13 cellular contexts compared by ENCODE assay signal in genomic region chr1:12204754-12205658, GRCh38. TPM values are rescaled to one million over a fixed set of nuclear protein-coding genes. Genes with fewer than 3 reads are reported as not detected.
DNase-seq lines count a peak whose midpoint lies in the region; ATAC-seq and TF ChIP-seq lines count a peak whose summit lies in the region.
"Had no signal": no experiment of that assay in that cellular context is flagged by ENCODE, and none has a peak within 500 bp of the region (broad histone marks: within the 10 kb centered on the region; RNA-seq: fewer than 3 reads in every experiment).

No MANE protein-coding gene starts in this region.

- peaks cover 13% of the 10 kb centered on the region for H3K36me3 Mint-ChIP-seq in activated naive CD4-positive, alpha-beta T cell treated with anti-CD3 and anti-CD28 coated beads, Interleukin-2, amount 50 U/mL, for 24 hours
- peaks cover 44% of the 10 kb centered on the region for H3K36me3 Mint-ChIP-seq in activated CD4-positive, alpha-beta memory T cell treated with anti-CD3 and anti-CD28 coated beads for 36 hours
- H3K36me3 Mint-ChIP-seq in glutamatergic neuron (ENCODE audit: unreplicated experiment): no peaks in the 10 kb centered on the region

- POLR2A ChIA-PET in activated CD4-positive, alpha-beta memory T cell treated with anti-CD3 and anti-CD28 coated beads for 36 hours (lab: Charles Lee): interaction anchor here (0.6 to 1.3 kb wide), 4 partner anchors 26 to 386 kb away, joined by 3 to 6 read pairs (median 4); no protein-coding TSS in a partner anchor

- intact Hi-C loops in activated CD4-positive, alpha-beta memory T cell treated with anti-CD3 and anti-CD28 coated beads for 36 hours (cut with micrococcal nuclease): loop anchor here (2.0 kb wide), 1 partner anchor 26 kb away; no protein-coding TSS in a partner anchor

- no peak for TF ChIP-seq CTCF in glutamatergic neuron (IDR thresholded peaks at IDR 0.05; ENCODE audit: partially characterized antibody, unreplicated experiment)

- no peak for ATAC-seq in stimulated activated naive CD8-positive, alpha-beta T cell treated with anti-CD3 and anti-CD28 coated beads, Interleukin-15, amount 100 ng/mL, for 72 hours
- ATAC-seq in GM19463 (IDR thresholded peaks at IDR 0.05; ENCODE audit: unreplicated experiment): no peak
- ATAC-seq: HCT116 had no signal

- H3K9me3 Mint-ChIP-seq in activated naive CD4-positive, alpha-beta T cell treated with anti-CD3 and anti-CD28 coated beads, Interleukin-2, amount 50 U/mL, for 24 hours: no peaks in the 10 kb centered on the region
- no peaks in the 10 kb centered on the region for H3K9me3 Mint-ChIP-seq in activated CD4-positive, alpha-beta memory T cell treated with anti-CD3 and anti-CD28 coated beads for 36 hours
- H3K9me3 Mint-ChIP-seq in glutamatergic neuron (ENCODE audit: unreplicated experiment): peaks cover 2% of the 10 kb centered on the region
- no peaks in the 10 kb centered on the region for H3K9me3 Mint-ChIP-seq in stimulated activated naive CD8-positive, alpha-beta T cell treated with anti-CD3 and anti-CD28 coated beads, Interleukin-15, amount 100 ng/mL, for 72 hours

- no peak for DNase-seq in activated naive CD4-positive, alpha-beta T cell treated with Interleukin-2 at 50 U/mL for 16 hours
- no peak for DNase-seq in activated CD4-positive, alpha-beta memory T cell treated with anti-CD3 and anti-CD28 coated beads for 36 hours
- DNase-seq in glutamatergic neuron (no peak), HuH-7 (ENCODE audit: low spot score) (no peak), H4 (ENCODE audit: low spot score) (no peak)
- no peak for DNase-seq in stimulated activated naive CD8-positive, alpha-beta T cell treated with anti-CD3 and anti-CD28 coated beads, Interleukin-15, amount 100 ng/mL, for 72 hours
- DNase-seq: GF-D8, MG63, NCI-H187 treated with DMSO at 0.1 percent for 48 hours, sigmoid colon had no signal

- peaks cover 57% of the 10 kb centered on the region for H3K4me1 Mint-ChIP-seq in activated naive CD4-positive, alpha-beta T cell treated with anti-CD3 and anti-CD28 coated beads, Interleukin-2, amount 50 U/mL, for 24 hours
- H3K4me1 Mint-ChIP-seq in activated CD4-positive, alpha-beta memory T cell treated with anti-CD3 and anti-CD28 coated beads for 36 hours (ENCODE audit: low read depth): peaks cover 71% of the 10 kb centered on the region
- peaks cover 11% of the 10 kb centered on the region for H3K4me1 Mint-ChIP-seq in glutamatergic neuron (ENCODE audit: low read depth, unreplicated experiment)
- peaks cover 99% of the 10 kb centered on the region for H3K4me1 Mint-ChIP-seq in stimulated activated naive CD8-positive, alpha-beta T cell treated with anti-CD3 and anti-CD28 coated beads, Interleukin-15, amount 100 ng/mL, for 72 hours

- CTCF ChIA-PET in activated CD4-positive, alpha-beta memory T cell treated with anti-CD3 and anti-CD28 coated beads for 36 hours (lab: Charles Lee): interaction anchor here (0.6 to 13.7 kb wide), 3 partner anchors 24 to 83 kb away, joined by 3 to 369 read pairs (median 3); no protein-coding TSS in a partner anchor

- H3K27me3 Mint-ChIP-seq in activated naive CD4-positive, alpha-beta T cell treated with anti-CD3 and anti-CD28 coated beads, Interleukin-2, amount 50 U/mL, for 24 hours: no peaks in the 10 kb centered on the region
- no peaks in the 10 kb centered on the region for H3K27me3 Mint-ChIP-seq in activated CD4-positive, alpha-beta memory T cell treated with anti-CD3 and anti-CD28 coated beads for 36 hours
- H3K27me3 Mint-ChIP-seq in glutamatergic neuron (ENCODE audit: unreplicated experiment): peaks cover 2% of the 10 kb centered on the region
- H3K27me3 Mint-ChIP-seq in stimulated activated naive CD8-positive, alpha-beta T cell treated with anti-CD3 and anti-CD28 coated beads, Interleukin-15, amount 100 ng/mL, for 72 hours: no peaks in the 10 kb centered on the region

- H3K27ac Mint-ChIP-seq in activated naive CD4-positive, alpha-beta T cell treated with anti-CD3 and anti-CD28 coated beads, Interleukin-2, amount 50 U/mL, for 24 hours: peak overlapping the region; percentile 60
- H3K27ac Mint-ChIP-seq in activated CD4-positive, alpha-beta memory T cell treated with anti-CD3 and anti-CD28 coated beads for 36 hours: peak overlapping the region; percentile 81
- peak overlapping the region; percentile 59 for H3K27ac Mint-ChIP-seq in glutamatergic neuron (ENCODE audit: unreplicated experiment)
- H3K27ac Mint-ChIP-seq in stimulated activated naive CD8-positive, alpha-beta T cell treated with anti-CD3 and anti-CD28 coated beads, Interleukin-15, amount 100 ng/mL, for 72 hours: peak overlapping the region in 1 of 2 donors; percentile 99

- H3K4me3 Mint-ChIP-seq in activated naive CD4-positive, alpha-beta T cell treated with anti-CD3 and anti-CD28 coated beads, Interleukin-2, amount 50 U/mL, for 24 hours: no peak overlapping the region
- H3K4me3 Mint-ChIP-seq in activated CD4-positive, alpha-beta memory T cell treated with anti-CD3 and anti-CD28 coated beads for 36 hours: no peak overlapping the region
- H3K4me3 Mint-ChIP-seq in glutamatergic neuron (ENCODE audit: unreplicated experiment): no peak overlapping the region
- peak overlapping the region; percentile 52 to 56 for H3K4me3 Mint-ChIP-seq in stimulated activated naive CD8-positive, alpha-beta T cell treated with anti-CD3 and anti-CD28 coated beads, Interleukin-15, amount 100 ng/mL, for 72 hours

RNA-seq across cellular contexts. Expression of gene VPS13D, which starts 24.8 kb away (rescaled TPM):
- 10 to 100 TPM; 25.0 to 25.4 TPM for total RNA-seq in activated CD4-positive, alpha-beta memory T cell treated with anti-CD3 and anti-CD28 coated beads for 36 hours
- total RNA-seq in glutamatergic neuron (ENCODE audit: unreplicated experiment): 32.8 TPM
- total RNA-seq in H4 (2014; rRNA removed; shearing (Covaris generic)): 6.9 and 9.6 TPM in 2 replicates

RNA-seq across cellular contexts. Expression of gene TNFRSF1B, which starts 38.2 kb away (rescaled TPM):
- 100 to 1,000 TPM; 201 to 211 TPM for total RNA-seq in activated CD4-positive, alpha-beta memory T cell treated with anti-CD3 and anti-CD28 coated beads for 36 hours
- total RNA-seq in glutamatergic neuron (ENCODE audit: unreplicated experiment): 5.1 TPM
- 0.47 and 0.93 TPM in 2 replicates for total RNA-seq in H4 (2014; rRNA removed; shearing (Covaris generic))

Comparison
In these comparisons a context has a peak if more than half of its experiments do, and no peak if none do; other contexts are left out.
1. H3K4me3 Mint-ChIP-seq: peak in stimulated activated naive CD8-positive, alpha-beta T cell treated with anti-CD3 and anti-CD28 coated beads, Interleukin-15, amount 100 ng/mL, for 72 hours (2 of 2); none in activated naive CD4-positive, alpha-beta T cell treated with anti-CD3 and anti-CD28 coated beads, Interleukin-2, amount 50 U/mL, for 24 hours (single experiment), activated CD4-positive, alpha-beta memory T cell treated with anti-CD3 and anti-CD28 coated beads for 36 hours (single experiment) and glutamatergic neuron (single experiment).
2. RNA of gene TNFRSF1B, which starts 38.2 kb away (total RNA-seq): 201 to 211 TPM in activated CD4-positive, alpha-beta memory T cell treated with anti-CD3 and anti-CD28 coated beads for 36 hours; 5.1 TPM in glutamatergic neuron (single experiment) and 0.47 to 0.93 TPM in H4; every median in the first group is over 10 times any median in the second.